17 cellular contexts compared by ENCODE assay signal in genomic region chr16:17318200-17318599, GRCh38.
DNase-seq lines count a peak whose midpoint lies in the region; ATAC-seq, FAIRE-seq and TF ChIP-seq lines count a peak whose summit lies in the region.
"Had no signal": no experiment of that assay in that cellular context is flagged by ENCODE, and none has a peak within 500 bp of the region (broad histone marks: within the 10 kb centered on the region; RNA-seq: fewer than 3 reads in every experiment).

No MANE protein-coding gene starts in this region.

- TF ChIP-seq CTCF in choroid plexus epithelial cell (conservative IDR thresholded peaks at IDR 0.05; ENCODE audit: low read depth, low read length) (no peak), HepG2 (CRISPR knock-in tag; IDR thresholded peaks at IDR 0.05) (no peak), upper lobe of right lung (IDR thresholded peaks at IDR 0.05) (no peak)

- TF ChIP-seq POLR2A in HepG2 (IDR thresholded peaks at IDR 0.05; ENCODE audit: insufficient read depth in 1 of 2, low read depth in 2 of 2, low read length in 2 of 2), result no peak

- H3K27ac Mint-ChIP-seq in activated naive CD4-positive, alpha-beta T cell treated with anti-CD3 and anti-CD28 coated beads for 36 hours, result no peak overlapping the region
- H3K27ac Mint-ChIP-seq: activated CD4-positive, alpha-beta T cell treated with anti-CD3 and anti-CD28 coated beads, Interleukin-2, amount 10 ng/mL, durations not matched to agents 24 days and 14 days had no signal

- POLR2A ChIA-PET in HepG2 (lab: Yijun Ruan, JAX), result no interaction called here

- no peak for FAIRE-seq in HepG2 (lab: Jason Lieb, UNC)
- FAIRE-seq: GM18507 had no signal

- H3K9me3 ChIP-seq in HepG2 (ENCODE audit: low read length) (no peaks in the 10 kb centered on the region), upper lobe of right lung (no peaks in the 10 kb centered on the region)
- H3K9me3 ChIP-seq: spleen, upper lobe of left lung had no signal

- TF ChIP-seq EP300 in HepG2 (IDR thresholded peaks at IDR 0.05; ENCODE audit: low read depth in 2 of 2, low read length in 2 of 2), result no peak
- no peak for TF ChIP-seq EP300 in HepG2 (CRISPR knock-in tag; IDR thresholded peaks at IDR 0.05; ENCODE audit: borderline replicate concordance)

- H3K9ac ChIP-seq in HepG2 (ENCODE audit: insufficient read depth, low read depth, low read length), result no peak overlapping the region

- H3K4me3 ChIP-seq in choroid plexus epithelial cell (ENCODE audit: low read depth, low read length), result no peak overlapping the region
- H3K4me3 ChIP-seq in HepG2 (replicated peaks in 1 of 3; ENCODE audit: insufficient read depth in 1 of 3, low read depth in 2 of 3, low read length in 3 of 3), result no peak overlapping the region
- H3K4me3 ChIP-seq in upper lobe of right lung, result no peak overlapping the region
- H3K4me3 ChIP-seq: spleen, upper lobe of left lung had no signal

- BruUV-seq in HepG2 (replicated peaks; lab: Mats Ljungman, UMichigan), result no TSS peak

- CTCF ChIA-PET in HepG2 (lab: Yijun Ruan, JAX; ENCODE audit: low intra/inter-chr PET ratio, low total read pairs), result no interaction called here
- CTCF ChIA-PET in activated naive CD4-positive, alpha-beta T cell treated with anti-CD3 and anti-CD28 coated beads for 36 hours (lab: Charles Lee), result interaction anchor here (0.9 kb wide), 1 partner anchor 8 kb away, joined by 3 read pairs; no protein-coding TSS in a partner anchor

- H3K36me3 Mint-ChIP-seq in activated naive CD4-positive, alpha-beta T cell treated with anti-CD3 and anti-CD28 coated beads for 36 hours (ENCODE audit: low read depth), result no peaks in the 10 kb centered on the region

- TF ChIP-seq RAD21 in HepG2 (CRISPR knock-in tag; IDR thresholded peaks at IDR 0.05), result no peak

- H3K4me2 ChIP-seq in HepG2 (ENCODE audit: low read depth, low read length), result no peak overlapping the region

- no peak for DNase-seq in Right ventricle myocardium superior
- no peak for DNase-seq in Right ventricle myocardium inferior (ENCODE audit: missing footprints)
- peak; percentile 14 for DNase-seq in choroid plexus epithelial cell (ENCODE audit: low read depth)
- DNase-seq in HepG2 (ENCODE audit: low spot score), result no peak
- DNase-seq in upper lobe of right lung, result no peak
- no peak for DNase-seq in midbrain (lab: John Stamatoyannopoulos, UW)
- no peak for DNase-seq in activated naive CD4-positive, alpha-beta T cell treated with anti-CD3 and anti-CD28 coated beads for 36 hours
- no peak for DNase-seq in activated CD8-positive, alpha-beta memory T cell treated with anti-CD3 and anti-CD28 coated beads, Interleukin-2, amount 50 U/mL, for 4 hours
- DNase-seq: activated CD4-positive, alpha-beta T cell treated with anti-CD3 and anti-CD28 coated beads, Interleukin-2, amount 10 ng/mL, durations not matched to agents 24 days and 14 days; activated effector memory CD4-positive, alpha-beta T cell treated with Interleukin-2 at 50 U/mL for 16 hours; immature natural killer cell; KG1; spleen; T-cell had no signal

- H3K9me3 Mint-ChIP-seq in activated naive CD4-positive, alpha-beta T cell treated with anti-CD3 and anti-CD28 coated beads for 36 hours, result no peaks in the 10 kb centered on the region
- H3K9me3 Mint-ChIP-seq: activated CD4-positive, alpha-beta T cell treated with anti-CD3 and anti-CD28 coated beads, Interleukin-2, amount 10 ng/mL, durations not matched to agents 24 days and 14 days; immature natural killer cell had no signal

- intact Hi-C loops in Right ventricle myocardium superior (cut with DNase I), result no loop called here
- intact Hi-C loops in Right ventricle myocardium inferior (cut with DNase I), result no loop called here
- intact Hi-C loops in HepG2 (cut with micrococcal nuclease; ENCODE audit: unreplicated experiment), result no loop called here
- intact Hi-C loops in upper lobe of right lung (cut with DNase I), result no loop called here
- intact Hi-C loops in activated naive CD4-positive, alpha-beta T cell treated with anti-CD3 and anti-CD28 coated beads for 36 hours (cut with micrococcal nuclease), result no loop called here

- H3K27me3 Mint-ChIP-seq in activated naive CD4-positive, alpha-beta T cell treated with anti-CD3 and anti-CD28 coated beads for 36 hours (ENCODE audit: low read depth), result no peaks in the 10 kb centered on the region
- H3K27me3 Mint-ChIP-seq: activated CD4-positive, alpha-beta T cell treated with anti-CD3 and anti-CD28 coated beads, Interleukin-2, amount 10 ng/mL, durations not matched to agents 24 days and 14 days; T-cell had no signal

- in situ Hi-C loops in HepG2 (cut with HindIII; ENCODE audit: extremely low pct_ligation_motif_present, low pct_unique_long_range_greater_than_20kb), result no loop called here

- H3K36me3 ChIP-seq in HepG2 (replicated peaks in 1 of 2; ENCODE audit: control insufficient read depth in 1 of 2, insufficient read depth in 2 of 2, low read length in 2 of 2), result no peaks in the 10 kb centered on the region
- H3K36me3 ChIP-seq in upper lobe of right lung, result no peaks in the 10 kb centered on the region
- H3K36me3 ChIP-seq: spleen, upper lobe of left lung had no signal

- no peak overlapping the region for H2AFZ ChIP-seq in HepG2 (ENCODE audit: low read length)

- no peaks in the 10 kb centered on the region for H4K20me1 ChIP-seq in HepG2 (ENCODE audit: insufficient read depth, low read length)

- ATAC-seq in Right ventricle myocardium superior (ENCODE audit: poor library complexity) (peak; percentile 58), Right ventricle myocardium inferior (no peak), HepG2 (no peak), upper lobe of right lung (peak; percentile 76)
- ATAC-seq: T-cell had no signal

- peaks cover 7% of the 10 kb centered on the region for H3K4me1 ChIP-seq in HepG2 (ENCODE audit: insufficient read depth, low read length)
- peaks cover under 1% of the 10 kb centered on the region for H3K4me1 ChIP-seq in upper lobe of right lung

- H3K27me3 ChIP-seq in HepG2 (ENCODE audit: control insufficient read depth in 1 of 2, insufficient read depth in 2 of 2, low read length in 2 of 2), result peaks cover 0 to 11% of the 10 kb centered on the region in 2 experiments; a peak in 1 of 5 replicates
- H3K27me3 ChIP-seq in upper lobe of right lung, result no peaks in the 10 kb centered on the region
- H3K27me3 ChIP-seq: spleen, upper lobe of left lung had no signal

- no peak overlapping the region for H3K4me3 Mint-ChIP-seq in activated naive CD4-positive, alpha-beta T cell treated with anti-CD3 and anti-CD28 coated beads for 36 hours
- H3K4me3 Mint-ChIP-seq: activated CD4-positive, alpha-beta T cell treated with anti-CD3 and anti-CD28 coated beads, Interleukin-2, amount 10 ng/mL, durations not matched to agents 24 days and 14 days; immature natural killer cell; T-cell had no signal

- WGBS in HepG2 (ENCODE audit: low lambda C conversion rate), result 22% methylated on average over 4 of the region's 4 CpGs

- no peaks in the 10 kb centered on the region for H3K79me2 ChIP-seq in HepG2 (ENCODE audit: insufficient read depth, low read length)

- peaks cover 12% of the 10 kb centered on the region for H3K4me1 Mint-ChIP-seq in activated naive CD4-positive, alpha-beta T cell treated with anti-CD3 and anti-CD28 coated beads for 36 hours (ENCODE audit: low read depth)

- H3K27ac ChIP-seq in HepG2 (ENCODE audit: extremely low read length, insufficient read depth, low read length) (no peak overlapping the region), upper lobe of right lung (no peak overlapping the region)
- H3K27ac ChIP-seq: epithelial cell of prostate, upper lobe of left lung had no signal

TF ChIP-seq in HepG2, 621 proteins besides CTCF, POLR2A, EP300 and RAD21:
- TF ChIP-seq MAFK (conservative IDR thresholded peaks at IDR 0.05 in 1 of 2, IDR thresholded peaks at IDR 0.05 in 1 of 2; ENCODE audit: low read length in 2 of 2) (peak; percentile 11 to 35), SNAPC2 (CRISPR knock-in tag; IDR thresholded peaks at IDR 0.05) (no peak), NFE2L2 (IDR thresholded peaks at IDR 0.05; ENCODE audit: low read length) (peak; percentile 68), TBX2 (CRISPR knock-in tag; IDR thresholded peaks at IDR 0.05; ENCODE audit: borderline replicate concordance) (no peak), MAFF (IDR thresholded peaks at IDR 0.05; ENCODE audit: low read depth, low read length) (0 out of 2 replicates have a peak, but pooled peaks have one; percentile 15)
TF ChIP-seq in HepG2: peak in this region for 3.

Comparison
In these comparisons a context has a peak if more than half of its experiments do, and no peak if none do; other contexts are left out.
1. ATAC-seq: peak in Right ventricle myocardium superior (single experiment) and upper lobe of right lung (single experiment); none in Right ventricle myocardium inferior (single experiment) and HepG2 (single experiment).